21 cellular contexts compared by ENCODE assay signal in the genomic region with DNA sequence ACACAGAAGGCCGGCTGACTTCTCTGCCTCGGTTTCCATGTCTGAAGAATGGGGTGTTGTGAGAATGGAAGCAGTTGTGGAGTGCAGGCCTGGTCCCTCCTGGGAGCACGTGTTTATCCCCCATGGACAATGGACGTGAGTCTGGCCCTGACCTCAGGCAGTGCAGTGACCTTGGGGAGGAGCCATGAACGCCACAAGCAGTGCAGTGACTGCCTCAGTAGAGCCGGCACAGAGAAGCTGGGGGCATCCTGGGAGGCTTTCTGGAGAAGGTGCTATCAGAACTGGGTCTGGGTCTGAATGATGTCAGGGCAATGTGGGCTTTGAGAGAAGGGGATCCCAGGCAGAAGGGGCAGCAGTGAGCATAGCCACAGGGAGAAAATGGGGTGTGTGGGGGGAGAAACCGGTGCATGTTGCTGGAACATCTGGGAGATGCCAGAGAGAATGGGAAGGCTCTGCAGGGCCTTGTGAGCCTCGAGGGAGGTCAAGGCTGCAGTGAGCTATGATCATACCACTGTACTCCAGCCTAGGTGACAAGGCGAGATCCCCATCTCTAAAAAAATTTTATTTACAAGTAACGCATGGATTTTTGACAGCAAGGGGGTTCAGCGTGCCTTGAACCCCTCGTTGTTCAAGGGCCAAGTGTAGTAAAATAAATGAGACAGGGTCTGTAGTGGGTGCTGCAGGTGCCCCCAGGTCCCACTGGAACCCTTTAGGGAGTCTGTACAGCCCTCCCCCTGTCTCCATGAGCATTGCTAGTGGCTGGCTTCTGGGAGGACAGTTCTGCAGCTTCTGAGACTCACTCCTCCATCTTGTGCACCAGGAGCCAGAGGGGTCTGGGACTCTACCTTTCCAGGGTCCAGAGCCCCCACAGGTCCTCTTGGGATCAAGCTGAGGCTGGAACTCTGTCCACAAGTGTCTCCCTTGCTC. TPM values are rescaled to one million over a fixed set of nuclear protein-coding genes. Genes with fewer than 3 reads are reported as not detected.
A peak's percentile ranks its signal among the peaks of the same experiment; 100 is the strongest.
DNase-seq lines count a peak whose midpoint lies in the region; ATAC-seq, FAIRE-seq and TF ChIP-seq lines count a peak whose summit lies in the region.
"Had no signal": no experiment of that assay in that cellular context is flagged by ENCODE, and none has a peak within 500 bp of the region (broad histone marks: within the 10 kb centered on the region; RNA-seq: fewer than 3 reads in every experiment).

No MANE protein-coding gene starts in this region.

- H3K27ac ChIP-seq in RWPE2 (ENCODE audit: poor library complexity, severe bottlenecking) = no peak overlapping the region
- no peak overlapping the region for H3K27ac ChIP-seq in lower lobe of right lung

- no peak overlapping the region for H3K4me3 Mint-ChIP-seq in activated naive CD4-positive, alpha-beta T cell treated with anti-CD3 and anti-CD28 coated beads, Interleukin-2, amount 10 ng/mL, durations not matched to agents 7 days and 5 days
- H3K4me3 Mint-ChIP-seq in stimulated activated effector memory CD8-positive, alpha-beta T cell treated with anti-CD3 and anti-CD28 coated beads, Interleukin-12 subunit alpha, Interleukin-12 subunit beta, amount 100 ng/mL, for 72 hours = no peak overlapping the region
- H3K4me3 Mint-ChIP-seq in activated T-helper 17 cell treated with anti-CD3 and anti-CD28 coated beads, Interleukin-2, amount 50 U/mL, for 72 hours = no peak overlapping the region
- H3K4me3 Mint-ChIP-seq: B cell; CD4-positive, alpha-beta T cell; IgD-negative memory B cell had no signal

- no peak overlapping the region for H3K27ac Mint-ChIP-seq in activated naive CD4-positive, alpha-beta T cell treated with anti-CD3 and anti-CD28 coated beads, Interleukin-2, amount 10 ng/mL, durations not matched to agents 7 days and 5 days
- no peak overlapping the region for H3K27ac Mint-ChIP-seq in stimulated activated effector memory CD8-positive, alpha-beta T cell treated with anti-CD3 and anti-CD28 coated beads, Interleukin-12 subunit alpha, Interleukin-12 subunit beta, amount 100 ng/mL, for 72 hours
- no peak overlapping the region for H3K27ac Mint-ChIP-seq in activated T-helper 17 cell treated with anti-CD3 and anti-CD28 coated beads, Interleukin-2, amount 50 U/mL, for 72 hours
- H3K27ac Mint-ChIP-seq: B cell; CD4-positive, alpha-beta T cell had no signal

- ATAC-seq in RWPE2 (ENCODE audit: low read depth) = peak; percentile 38
- peak in 1 of 2 donors; percentile 28 for ATAC-seq in lower lobe of right lung
- no peak for ATAC-seq in stimulated activated effector memory CD8-positive, alpha-beta T cell treated with anti-CD3 and anti-CD28 coated beads, Interleukin-12 subunit alpha, Interleukin-12 subunit beta, amount 100 ng/mL, for 72 hours
- no peak for ATAC-seq in activated T-helper 17 cell treated with anti-CD3 and anti-CD28 coated beads, Interleukin-2, amount 50 U/mL, for 72 hours (replicated peaks)

- no peaks in the 10 kb centered on the region for H3K27me3 ChIP-seq in RWPE2 (ENCODE audit: insufficient read depth, poor library complexity, severe bottlenecking)
- no peaks in the 10 kb centered on the region for H3K27me3 ChIP-seq in lower lobe of right lung (ENCODE audit: low read depth)

- intact Hi-C loops in lower lobe of right lung (cut with DNase I) = no loop called here

- TF ChIP-seq CTCF in RWPE2 (IDR thresholded peaks at IDR 0.05; ENCODE audit: poor library complexity, severe bottlenecking) (no peak), lower lobe of right lung (IDR thresholded peaks at IDR 0.05) (no peak)

- peaks cover 13% of the 10 kb centered on the region for H3K9me3 Mint-ChIP-seq in activated naive CD4-positive, alpha-beta T cell treated with anti-CD3 and anti-CD28 coated beads, Interleukin-2, amount 10 ng/mL, durations not matched to agents 7 days and 5 days
- H3K9me3 Mint-ChIP-seq in stimulated activated effector memory CD8-positive, alpha-beta T cell treated with anti-CD3 and anti-CD28 coated beads, Interleukin-12 subunit alpha, Interleukin-12 subunit beta, amount 100 ng/mL, for 72 hours = peaks cover 6% of the 10 kb centered on the region
- peaks cover 13% of the 10 kb centered on the region for H3K9me3 Mint-ChIP-seq in activated T-helper 17 cell treated with anti-CD3 and anti-CD28 coated beads, Interleukin-2, amount 50 U/mL, for 72 hours

- H3K9me3 ChIP-seq in RWPE2 (ENCODE audit: severe bottlenecking) (no peaks in the 10 kb centered on the region), lower lobe of right lung (no peaks in the 10 kb centered on the region)

- H3K4me1 ChIP-seq in RWPE2 (ENCODE audit: insufficient read depth, poor library complexity, severe bottlenecking) = no peaks in the 10 kb centered on the region
- no peaks in the 10 kb centered on the region for H3K4me1 ChIP-seq in lower lobe of right lung

- H3K4me1 Mint-ChIP-seq in activated naive CD4-positive, alpha-beta T cell treated with anti-CD3 and anti-CD28 coated beads, Interleukin-2, amount 10 ng/mL, durations not matched to agents 7 days and 5 days = no peaks in the 10 kb centered on the region
- no peaks in the 10 kb centered on the region for H3K4me1 Mint-ChIP-seq in stimulated activated effector memory CD8-positive, alpha-beta T cell treated with anti-CD3 and anti-CD28 coated beads, Interleukin-12 subunit alpha, Interleukin-12 subunit beta, amount 100 ng/mL, for 72 hours
- no peaks in the 10 kb centered on the region for H3K4me1 Mint-ChIP-seq in activated T-helper 17 cell treated with anti-CD3 and anti-CD28 coated beads, Interleukin-2, amount 50 U/mL, for 72 hours
- H3K4me1 Mint-ChIP-seq: B cell had no signal

- H3K4me3 ChIP-seq in RWPE2 (ENCODE audit: severe bottlenecking) (no peak overlapping the region), lower lobe of right lung (no peak overlapping the region)

- H3K36me3 Mint-ChIP-seq in activated naive CD4-positive, alpha-beta T cell treated with anti-CD3 and anti-CD28 coated beads, Interleukin-2, amount 10 ng/mL, durations not matched to agents 7 days and 5 days = peaks cover 7% of the 10 kb centered on the region
- H3K36me3 Mint-ChIP-seq in stimulated activated effector memory CD8-positive, alpha-beta T cell treated with anti-CD3 and anti-CD28 coated beads, Interleukin-12 subunit alpha, Interleukin-12 subunit beta, amount 100 ng/mL, for 72 hours = peaks cover 4% of the 10 kb centered on the region
- H3K36me3 Mint-ChIP-seq in activated T-helper 17 cell treated with anti-CD3 and anti-CD28 coated beads, Interleukin-2, amount 50 U/mL, for 72 hours (ENCODE audit: low read depth) = no peaks in the 10 kb centered on the region
- H3K36me3 Mint-ChIP-seq: IgD-negative memory B cell had no signal

- DNase-seq in activated naive CD4-positive, alpha-beta T cell treated with anti-CD3 and anti-CD28 coated beads, Interleukin-2, amount 10 ng/mL, durations not matched to agents 7 days and 5 days = peak; percentile 14
- no peak for DNase-seq in activated naive CD4-positive, alpha-beta T cell treated with Interleukin-2 at 50 U/mL for 16 hours
- DNase-seq in RWPE2 (ENCODE audit: low spot score) = peak; percentile 70
- peak; percentile 10 for DNase-seq in lower lobe of right lung
- DNase-seq in stimulated activated effector memory CD8-positive, alpha-beta T cell treated with anti-CD3 and anti-CD28 coated beads, Interleukin-12 subunit alpha, Interleukin-12 subunit beta, amount 100 ng/mL, for 72 hours (ENCODE audit: low spot score in 2 of 2) = peak; percentile 0 to 41
- DNase-seq in cerebellar cortex (ENCODE audit: low spot score) = no peak
- no peak for DNase-seq in frontal cortex (ENCODE audit: low spot score in 2 of 2)
- DNase-seq: CD4-positive, alpha-beta T cell; DMS79 treated with DMSO at 0.1 percent for 48 hours; HCEC 1CT; NCI-H1417; NCI-H2029 treated with DMSO at 0.1 percent for 48 hours; NCI-H510A had no signal

- no peak for FAIRE-seq in frontal cortex (lab: Jason Lieb, UNC)
- FAIRE-seq: D721Med, G401.6, GM12891 had no signal

- CTCF ChIA-PET in activated naive CD4-positive, alpha-beta T cell treated with anti-CD3 and anti-CD28 coated beads, Interleukin-2, amount 10 ng/mL, durations not matched to agents 7 days and 5 days (lab: Charles Lee) = interaction anchor here (0.5 kb wide), 1 partner anchor 539 kb away, joined by 3 read pairs; no protein-coding TSS in a partner anchor

- H3K36me3 ChIP-seq in RWPE2 (ENCODE audit: low read depth) = peaks cover 24% of the 10 kb centered on the region
- H3K36me3 ChIP-seq in lower lobe of right lung = peaks cover 21% of the 10 kb centered on the region

- peaks cover 77% of the 10 kb centered on the region for H3K27me3 Mint-ChIP-seq in activated naive CD4-positive, alpha-beta T cell treated with anti-CD3 and anti-CD28 coated beads, Interleukin-2, amount 10 ng/mL, durations not matched to agents 7 days and 5 days
- H3K27me3 Mint-ChIP-seq in activated T-helper 17 cell treated with anti-CD3 and anti-CD28 coated beads, Interleukin-2, amount 50 U/mL, for 72 hours = no peaks in the 10 kb centered on the region
- H3K27me3 Mint-ChIP-seq: B cell; CD4-positive, alpha-beta T cell had no signal

RNA-seq across cellular contexts. Expression of gene ZBP1, which starts 27.0 kb away (rescaled TPM):
- 5.8 TPM for total RNA-seq in lower lobe of right lung
- not detected for total RNA-seq in frontal cortex
- total RNA-seq in activated T-helper 17 cell treated with anti-CD3 and anti-CD28 coated beads, Interleukin-2, amount 50 U/mL, for 72 hours = 1 to 10 TPM; 1.0 to 1.7 TPM
- total RNA-seq: LHCN-M2, RPMI7951 had no signal

Comparison
In these comparisons a context has a peak if more than half of its experiments do, and no peak if none do; other contexts are left out.
1. DNase-seq: peak in activated naive CD4-positive, alpha-beta T cell treated with anti-CD3 and anti-CD28 coated beads, Interleukin-2, amount 10 ng/mL, durations not matched to agents 7 days and 5 days (single experiment), RWPE2 (single experiment), lower lobe of right lung (single experiment) and stimulated activated effector memory CD8-positive, alpha-beta T cell treated with anti-CD3 and anti-CD28 coated beads, Interleukin-12 subunit alpha, Interleukin-12 subunit beta, amount 100 ng/mL, for 72 hours (2 of 2); none in activated naive CD4-positive, alpha-beta T cell treated with Interleukin-2 at 50 U/mL for 16 hours (single experiment), cerebellar cortex (single experiment) and frontal cortex (0 of 2).